In the genomic region with DNA sequence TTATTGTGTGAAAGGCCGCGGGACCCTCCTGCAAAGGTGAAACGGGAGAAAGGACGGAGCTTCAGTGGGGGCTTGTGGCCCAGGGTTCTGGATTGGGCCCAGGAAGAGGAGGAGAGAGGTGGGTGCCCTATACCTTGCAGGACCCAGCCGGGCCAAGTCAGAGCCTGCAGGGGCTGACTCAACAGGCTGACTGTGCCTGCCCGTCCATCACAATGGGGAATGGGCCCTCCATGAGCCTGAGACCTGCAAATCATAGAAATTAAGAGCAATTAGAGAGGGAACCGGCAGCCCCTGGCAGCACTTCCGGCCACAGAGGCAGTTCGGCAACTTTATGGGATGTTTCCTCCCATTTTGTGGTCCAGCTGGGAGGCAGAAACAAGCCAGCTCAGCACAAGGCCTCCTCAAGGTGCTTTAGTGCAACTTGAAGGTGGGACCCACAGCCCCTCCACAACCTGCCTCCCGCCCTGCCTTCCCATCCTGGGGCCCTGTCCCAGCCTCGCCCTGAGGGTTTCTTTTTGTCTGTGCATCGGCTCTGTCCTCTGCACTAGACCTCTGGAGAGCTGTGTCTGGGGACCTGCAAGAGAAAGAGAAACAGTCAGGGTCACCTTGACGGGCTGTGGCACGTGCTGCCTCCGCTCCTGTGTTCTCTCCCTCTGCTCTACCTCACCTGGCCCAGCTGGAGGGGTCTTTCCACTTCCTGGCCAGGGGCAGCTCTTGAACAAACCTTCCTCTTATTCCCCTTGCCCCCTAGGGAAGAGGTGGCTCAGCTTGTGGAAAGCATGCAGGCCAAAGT, we compare ENCODE assay signal across 26 cellular contexts.
"Had no signal": no experiment of that assay in that cellular context is flagged by ENCODE, and none has a peak within 500 bp of the region (broad histone marks: within the 10 kb centered on the region; RNA-seq: fewer than 3 reads in every experiment).

No MANE protein-coding gene starts in this region.

- DNase-seq: activated CD8-positive, alpha-beta memory T cell treated with anti-CD3 and anti-CD28 coated beads for 24 hours; activated CD8-positive, alpha-beta memory T cell treated with anti-CD3 and anti-CD28 coated beads, Interleukin-2, amount 50 U/mL, for 48 hours; activated naive CD4-positive, alpha-beta T cell treated with anti-CD3 and anti-CD28 coated beads for 36 hours; activated naive CD8-positive, alpha-beta T cell treated with anti-CD3 and anti-CD28 coated beads, Interleukin-2, amount 10 ng/mL, durations not matched to agents 7 days and 5 days; activated T-cell treated with anti-CD3 and anti-CD28 coated beads, Interleukin-2, amount 50 U/mL, for 4 hours; amniotic stem cell; caudate nucleus; dermis blood vessel endothelial cell; effector CD8-positive, alpha-beta T cell; glutamatergic neuron; immature natural killer cell; kidney glomerular epithelial cell; left lung; natural killer cell; pancreas; right lobe of liver; small intestine; stimulated activated CD4-positive, alpha-beta T cell treated with anti-CD3 and anti-CD28 coated beads, Interleukin-2, amount 100 ng/mL, for 48 hours; stimulated activated CD8-positive, alpha-beta memory T cell treated with anti-CD3 and anti-CD28 coated beads, Interleukin-4, amount 100 ng/mL, for 48 hours; stimulated activated naive B cell treated with anti-CD40 and anti-IgM and Interleukin-4, amounts not matched to agents 10 μg/mL and 1 μg/mL and 100 μg/mL, for 72 hours; transverse colon; uterus had no signal

- FAIRE-seq: frontal cortex, pancreas, small intestine, TTC549 had no signal

- H3K4me3 ChIP-seq: body of pancreas, hepatocyte, left lung, pancreas, right lobe of liver, transverse colon, uterus had no signal
